Comparison of ENCODE assay signal across 8 cellular contexts in the genomic region with DNA sequence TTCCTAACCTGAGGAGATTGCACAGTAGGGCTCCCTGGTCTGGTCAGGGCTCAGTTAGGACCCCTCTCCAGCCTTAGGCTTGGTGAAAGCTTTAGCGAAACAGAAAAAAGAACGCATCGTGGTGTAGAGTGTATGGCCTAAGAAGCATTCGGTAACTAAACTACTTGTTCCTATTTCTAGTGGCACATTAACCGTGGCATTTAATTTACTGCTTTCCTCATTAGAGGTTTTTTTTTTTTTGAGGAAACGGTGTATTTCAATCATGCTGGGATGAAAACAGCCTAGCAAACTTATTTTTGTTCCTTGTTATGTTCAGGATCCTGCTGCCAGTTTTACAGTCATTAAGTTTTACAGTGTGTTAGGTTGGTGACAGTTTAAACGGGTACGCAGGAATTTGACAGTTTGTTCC. TPM values are rescaled to one million over a fixed set of nuclear protein-coding genes. Genes with fewer than 3 reads are reported as not detected.
A peak's percentile ranks its signal among the peaks of the same experiment; 100 is the strongest.
DNase-seq lines count a peak whose midpoint lies in the region; ATAC-seq, FAIRE-seq and TF ChIP-seq lines count a peak whose summit lies in the region.

No MANE protein-coding gene starts in this region.

- FAIRE-seq in frontal cortex (lab: Jason Lieb, UNC): no peak

- peak overlapping the region; percentile 97 for H3K27ac Mint-ChIP-seq in WTC11

- H3K9me3 ChIP-seq in iPS-18a (ENCODE audit: control insufficient read depth, low read depth, low read length): no peaks in the 10 kb centered on the region

- H3K27me3 Mint-ChIP-seq in WTC11 (ENCODE audit: low read depth): no peaks in the 10 kb centered on the region

- H3K27me3 ChIP-seq in iPS-18a (ENCODE audit: control insufficient read depth, insufficient read depth, low read length): no peaks in the 10 kb centered on the region

- ATAC-seq in HG02938 (IDR thresholded peaks at IDR 0.05; ENCODE audit: unreplicated experiment) (peak; percentile 43), WTC11 (no peak), GM18520 (IDR thresholded peaks at IDR 0.05; ENCODE audit: unreplicated experiment) (no peak)

- POLR2A ChIA-PET in WTC11 (lab: Charles Lee): interaction anchor here (1.2 kb wide), 2 partner anchors 12 to 15 kb away, joined by 3 read pairs; no protein-coding TSS in a partner anchor

- H3K9ac ChIP-seq in iPS-18a (ENCODE audit: low read length): peak overlapping the region; percentile 86

- CTCF ChIA-PET in WTC11 (lab: Charles Lee): interaction anchor here (1.0 to 1.6 kb wide), 2 partner anchors 10 to 27 kb away, joined by 3 to 5 read pairs; no protein-coding TSS in a partner anchor

- H3K27ac ChIP-seq in iPS-18a (ENCODE audit: low read length) (peak overlapping the region; percentile 89), substantia nigra (ENCODE audit: low read depth, low read length, poor library complexity, severe bottlenecking) (peak overlapping the region; percentile 96)

- peaks cover 37% of the 10 kb centered on the region for H3K4me1 Mint-ChIP-seq in WTC11

- H3K36me3 Mint-ChIP-seq in WTC11: no peaks in the 10 kb centered on the region

- DNase-seq in SIG-M5 treated with dmso at 0.1 percent for 504 hours (lab: John Stamatoyannopoulos, UW; ENCODE audit: unreplicated experiment) (peak; percentile 31), SIG-M5 (lab: John Stamatoyannopoulos, UW) (no peak), WTC11 (ENCODE audit: low spot score) (no peak), substantia nigra (lab: John Stamatoyannopoulos, UW) (no peak), frontal cortex (ENCODE audit: low spot score in 2 of 2) (no peak)

- H3K4me1 ChIP-seq in iPS-18a (ENCODE audit: control insufficient read depth, low read depth, low read length): peaks cover 10% of the 10 kb centered on the region

- no peaks in the 10 kb centered on the region for H3K36me3 ChIP-seq in iPS-18a (ENCODE audit: control insufficient read depth, low read depth, low read length)

- H3K4me3 ChIP-seq in iPS-18a (ENCODE audit: low read length): peak overlapping the region; percentile 85

- H3K9me3 Mint-ChIP-seq in WTC11: no peaks in the 10 kb centered on the region

- TF ChIP-seq CTCF in WTC11 (IDR thresholded peaks at IDR 0.05): no peak

- peak overlapping the region; percentile 91 for H3K4me3 Mint-ChIP-seq in WTC11

TF ChIP-seq in WTC11, 78 proteins besides CTCF, POLR2A, EP300 and RAD21:
- TF ChIP-seq, protein P1, sequence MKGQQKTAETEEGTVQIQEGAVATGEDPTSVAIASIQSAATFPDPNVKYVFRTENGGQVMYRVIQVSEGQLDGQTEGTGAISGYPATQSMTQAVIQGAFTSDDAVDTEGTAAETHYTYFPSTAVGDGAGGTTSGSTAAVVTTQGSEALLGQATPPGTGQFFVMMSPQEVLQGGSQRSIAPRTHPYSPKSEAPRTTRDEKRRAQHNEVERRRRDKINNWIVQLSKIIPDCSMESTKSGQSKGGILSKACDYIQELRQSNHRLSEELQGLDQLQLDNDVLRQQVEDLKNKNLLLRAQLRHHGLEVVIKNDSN (CRISPR knock-in tag; IDR thresholded peaks at IDR 0.05): no peak; the same call in 1 of the 2 replicates
- TF ChIP-seq NFE2L1 (CRISPR knock-in tag; IDR thresholded peaks at IDR 0.05) (peak; percentile 4; the same call in 1 of the 2 replicates), OVOL2 (CRISPR knock-in tag; IDR thresholded peaks at IDR 0.05; ENCODE audit: borderline replicate concordance) (no peak), NFATC4 (CRISPR knock-in tag; IDR thresholded peaks at IDR 0.05) (no peak), ZNF138 (CRISPR knock-in tag; conservative IDR thresholded peaks at IDR 0.05) (no peak), NFYB (CRISPR knock-in tag; conservative IDR thresholded peaks at IDR 0.05; ENCODE audit: low read depth) (no peak), ZNF423 (CRISPR knock-in tag; IDR thresholded peaks at IDR 0.05) (0 out of 2 replicates have a peak, but pooled peaks have one; percentile 7), EMX1 (CRISPR knock-in tag; IDR thresholded peaks at IDR 0.05) (no peak)
- TF ChIP-seq, protein P2, sequence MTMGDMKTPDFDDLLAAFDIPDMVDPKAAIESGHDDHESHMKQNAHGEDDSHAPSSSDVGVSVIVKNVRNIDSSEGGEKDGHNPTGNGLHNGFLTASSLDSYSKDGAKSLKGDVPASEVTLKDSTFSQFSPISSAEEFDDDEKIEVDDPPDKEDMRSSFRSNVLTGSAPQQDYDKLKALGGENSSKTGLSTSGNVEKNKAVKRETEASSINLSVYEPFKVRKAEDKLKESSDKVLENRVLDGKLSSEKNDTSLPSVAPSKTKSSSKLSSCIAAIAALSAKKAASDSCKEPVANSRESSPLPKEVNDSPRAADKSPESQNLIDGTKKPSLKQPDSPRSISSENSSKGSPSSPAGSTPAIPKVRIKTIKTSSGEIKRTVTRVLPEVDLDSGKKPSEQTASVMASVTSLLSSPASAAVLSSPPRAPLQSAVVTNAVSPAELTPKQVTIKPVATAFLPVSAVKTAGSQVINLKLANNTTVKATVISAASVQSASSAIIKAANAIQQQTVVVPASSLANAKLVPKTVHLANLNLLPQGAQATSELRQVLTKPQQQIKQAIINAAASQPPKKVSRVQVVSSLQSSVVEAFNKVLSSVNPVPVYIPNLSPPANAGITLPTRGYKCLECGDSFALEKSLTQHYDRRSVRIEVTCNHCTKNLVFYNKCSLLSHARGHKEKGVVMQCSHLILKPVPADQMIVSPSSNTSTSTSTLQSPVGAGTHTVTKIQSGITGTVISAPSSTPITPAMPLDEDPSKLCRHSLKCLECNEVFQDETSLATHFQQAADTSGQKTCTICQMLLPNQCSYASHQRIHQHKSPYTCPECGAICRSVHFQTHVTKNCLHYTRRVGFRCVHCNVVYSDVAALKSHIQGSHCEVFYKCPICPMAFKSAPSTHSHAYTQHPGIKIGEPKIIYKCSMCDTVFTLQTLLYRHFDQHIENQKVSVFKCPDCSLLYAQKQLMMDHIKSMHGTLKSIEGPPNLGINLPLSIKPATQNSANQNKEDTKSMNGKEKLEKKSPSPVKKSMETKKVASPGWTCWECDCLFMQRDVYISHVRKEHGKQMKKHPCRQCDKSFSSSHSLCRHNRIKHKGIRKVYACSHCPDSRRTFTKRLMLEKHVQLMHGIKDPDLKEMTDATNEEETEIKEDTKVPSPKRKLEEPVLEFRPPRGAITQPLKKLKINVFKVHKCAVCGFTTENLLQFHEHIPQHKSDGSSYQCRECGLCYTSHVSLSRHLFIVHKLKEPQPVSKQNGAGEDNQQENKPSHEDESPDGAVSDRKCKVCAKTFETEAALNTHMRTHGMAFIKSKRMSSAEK (CRISPR knock-in tag; IDR thresholded peaks at IDR 0.05; ENCODE audit: borderline replicate concordance): no peak

RNA-seq across cellular contexts. Expression of a gene that starts 0.5 kb away (rescaled TPM):
- total RNA-seq in WTC11 (2021): 68.7 to 81.7 TPM (median 72.8 TPM) in 3 replicates
- total RNA-seq in frontal cortex: 150 TPM
